In genomic region chr3:172084871-172085556, GRCh38 we compare ENCODE assay signal across 16 cellular contexts. TPM values are rescaled to one million over a fixed set of nuclear protein-coding genes. Genes with fewer than 3 reads are reported as not detected.
A peak's percentile ranks its signal among the peaks of the same experiment; 100 is the strongest.
DNase-seq lines count a peak whose midpoint lies in the region; ATAC-seq, FAIRE-seq and TF ChIP-seq lines count a peak whose summit lies in the region.
"Had no signal": no experiment of that assay in that cellular context is flagged by ENCODE, and none has a peak within 500 bp of the region (broad histone marks: within the 10 kb centered on the region; RNA-seq: fewer than 3 reads in every experiment).

No MANE protein-coding gene starts in this region.

- peak; percentile 51 to 66 for ATAC-seq in activated T-cell treated with anti-CD3 and anti-CD28 coated beads, Interleukin-2, amount 50 U/mL, for 4 hours
- ATAC-seq in stimulated activated naive CD8-positive, alpha-beta T cell treated with anti-CD3 and anti-CD28 coated beads, Interleukin-15, Interleukin-2, amounts not matched to agents 100 U/mL and 50 U/mL, for 24 hours: peak; percentile 59

- intact Hi-C loops in kidney (cut with DNase I) (no loop called here), breast epithelium (cut with DNase I; ENCODE audit: low total_unique reads) (no loop called here)

- H3K4me1 Mint-ChIP-seq in activated T-cell treated with anti-CD3 and anti-CD28 coated beads, Interleukin-2, amount 50 U/mL, for 4 hours (ENCODE audit: low read depth): peaks cover 23% of the 10 kb centered on the region
- peaks cover 34% of the 10 kb centered on the region for H3K4me1 Mint-ChIP-seq in T-helper 2 cell treated with Interferon-gamma antibody and Interleukin-4, amounts not matched to agents 5 μg/mL and 100 μg/mL, for 36 hours (ENCODE audit: low read depth)

- TF ChIP-seq CTCF in kidney (IDR thresholded peaks at IDR 0.05; ENCODE audit: borderline replicate concordance, extremely low read depth, insufficient read depth) (no peak), breast epithelium (IDR thresholded peaks at IDR 0.05) (no peak)

- H3K36me3 Mint-ChIP-seq in activated T-cell treated with anti-CD3 and anti-CD28 coated beads, Interleukin-2, amount 50 U/mL, for 4 hours (ENCODE audit: insufficient read depth): peaks cover 10% of the 10 kb centered on the region
- peaks cover 13% of the 10 kb centered on the region for H3K36me3 Mint-ChIP-seq in T-helper 2 cell treated with Interferon-gamma antibody and Interleukin-4, amounts not matched to agents 5 μg/mL and 100 μg/mL, for 36 hours (ENCODE audit: low read depth)

- H3K27me3 ChIP-seq in breast epithelium: no peaks in the 10 kb centered on the region
- H3K27me3 ChIP-seq: ascending aorta, neutrophil, stomach had no signal

- H3K4me3 ChIP-seq in kidney (ENCODE audit: low read length in 2 of 2) (no peak overlapping the region), breast epithelium (no peak overlapping the region)
- H3K4me3 ChIP-seq: ascending aorta, skin epidermis, stomach had no signal

- no peak for FAIRE-seq in kidney (lab: Jason Lieb, UNC)

- peaks cover 10 to 15% of the 10 kb centered on the region in 2 donors for H3K4me1 ChIP-seq in kidney (ENCODE audit: control insufficient read depth in 1 of 2, insufficient read depth in 1 of 2, low read depth in 1 of 2, low read length in 2 of 2)
- H3K4me1 ChIP-seq in breast epithelium: peaks cover 0 to 10% of the 10 kb centered on the region in 2 donors

- no peak for DNase-seq in activated T-cell treated with anti-CD3 and anti-CD28 coated beads, Interleukin-2, amount 50 U/mL, for 4 hours
- no peak for DNase-seq in activated T-cell treated with anti-CD3 and anti-CD28 coated beads, Interleukin-2, amount 50 U/mL, for 48 hours
- no peak for DNase-seq in T-helper 2 cell treated with Interferon-gamma antibody and Interleukin-4, amounts not matched to agents 5 μg/mL and 100 μg/mL, for 36 hours (ENCODE audit: low spot score)
- DNase-seq in fibroblast of peridontal ligament (ENCODE audit: extremely low read depth): peak; percentile 56
- DNase-seq in stimulated activated naive CD8-positive, alpha-beta T cell treated with anti-CD3 and anti-CD28 coated beads, Interleukin-15, Interleukin-2, amounts not matched to agents 100 U/mL and 50 U/mL, for 24 hours: no peak
- DNase-seq in kidney: no peak
- DNase-seq in breast epithelium (ENCODE audit: low spot score in 2 of 2): no peak
- DNase-seq in SIG-M5 (lab: John Stamatoyannopoulos, UW): no peak
- DNase-seq: activated CD8-positive, alpha-beta memory T cell treated with anti-CD3 and anti-CD28 coated beads, Interleukin-2, amount 50 U/mL, for 4 hours; GOT3; mammary epithelial cell; NCI-H1417; stomach had no signal

- H3K4me3 Mint-ChIP-seq in activated T-cell treated with anti-CD3 and anti-CD28 coated beads, Interleukin-2, amount 50 U/mL, for 4 hours: no peak overlapping the region
- no peak overlapping the region for H3K4me3 Mint-ChIP-seq in T-helper 2 cell treated with Interferon-gamma antibody and Interleukin-4, amounts not matched to agents 5 μg/mL and 100 μg/mL, for 36 hours

- peaks cover 0 to 6% of the 10 kb centered on the region in 2 donors for H3K36me3 ChIP-seq in kidney (ENCODE audit: control insufficient read depth in 1 of 2, insufficient read depth in 2 of 2, low read length in 2 of 2)
- H3K36me3 ChIP-seq in breast epithelium: no peaks in the 10 kb centered on the region
- H3K36me3 ChIP-seq: ascending aorta, stomach had no signal

- TF ChIP-seq POLR2A in breast epithelium (IDR thresholded peaks at IDR 0.05): no peak

- no peaks in the 10 kb centered on the region for H3K27me3 Mint-ChIP-seq in activated T-cell treated with anti-CD3 and anti-CD28 coated beads, Interleukin-2, amount 50 U/mL, for 4 hours (ENCODE audit: low read depth)
- H3K27me3 Mint-ChIP-seq in T-helper 2 cell treated with Interferon-gamma antibody and Interleukin-4, amounts not matched to agents 5 μg/mL and 100 μg/mL, for 36 hours (ENCODE audit: low read depth): no peaks in the 10 kb centered on the region

- no peaks in the 10 kb centered on the region for H3K9me3 Mint-ChIP-seq in activated T-cell treated with anti-CD3 and anti-CD28 coated beads, Interleukin-2, amount 50 U/mL, for 4 hours
- no peaks in the 10 kb centered on the region for H3K9me3 Mint-ChIP-seq in T-helper 2 cell treated with Interferon-gamma antibody and Interleukin-4, amounts not matched to agents 5 μg/mL and 100 μg/mL, for 36 hours

- no peaks in the 10 kb centered on the region for H3K9me3 ChIP-seq in kidney (ENCODE audit: control insufficient read depth in 1 of 2, low read length in 2 of 2)
- no peaks in the 10 kb centered on the region for H3K9me3 ChIP-seq in breast epithelium
- H3K9me3 ChIP-seq: ascending aorta, neutrophil, stomach had no signal

- peak overlapping the region; percentile 41 for H3K27ac Mint-ChIP-seq in T-helper 2 cell treated with Interferon-gamma antibody and Interleukin-4, amounts not matched to agents 5 μg/mL and 100 μg/mL, for 36 hours

- H3K9ac ChIP-seq in kidney (ENCODE audit: low read length in 2 of 2): no peak overlapping the region

- H3K27ac ChIP-seq in kidney (ENCODE audit: low read depth in 2 of 2, low read length in 2 of 2): no peak overlapping the region
- H3K27ac ChIP-seq in breast epithelium: peak overlapping the region in 1 of 2 donors; percentile 27
- H3K27ac ChIP-seq: ascending aorta, neutrophil, skin epidermis had no signal

RNA-seq across cellular contexts. Expression of gene FNDC3B, which starts 45.6 kb away (rescaled TPM):
- total RNA-seq in activated T-cell treated with anti-CD3 and anti-CD28 coated beads, Interleukin-2, amount 50 U/mL, for 4 hours: 10 to 100 TPM; 20.3 to 23.9 (median 21.2) TPM
- 185 TPM for total RNA-seq in kidney
- 11.8 TPM for polyA plus RNA-seq in kidney (ENCODE audit: insufficient read depth, low read depth, low replicate concordance)
- 100 to 1,000 TPM; 131 to 172 (median 149) TPM for total RNA-seq in breast epithelium
